ENCODE assay signal across 15 cellular contexts in genomic region chr11:35114901-35115687, GRCh38. TPM values are rescaled to one million over a fixed set of nuclear protein-coding genes. Genes with fewer than 3 reads are reported as not detected.
DNase-seq lines count a peak whose midpoint lies in the region; ATAC-seq, FAIRE-seq and TF ChIP-seq lines count a peak whose summit lies in the region.
"Had no signal": no experiment of that assay in that cellular context is flagged by ENCODE, and none has a peak within 500 bp of the region (broad histone marks: within the 10 kb centered on the region; RNA-seq: fewer than 3 reads in every experiment).

No MANE protein-coding gene starts in this region.

- peak overlapping the region; percentile 60 for H3K9ac ChIP-seq in keratinocyte (ENCODE audit: control insufficient read depth, extremely low read depth, insufficient read depth, low read length)
- H3K9ac ChIP-seq in GM23248: no peak overlapping the region

- peak overlapping the region in 1 of 3 experiments; percentile 45 for H3K4me3 ChIP-seq in keratinocyte (ENCODE audit: control insufficient read depth in 2 of 3, extremely low read depth in 1 of 3, insufficient read depth in 2 of 3, low read depth in 1 of 3, low read length in 3 of 3)
- no peak overlapping the region for H3K4me3 ChIP-seq in GM23248
- H3K4me3 ChIP-seq: dorsolateral prefrontal cortex, SK-N-MC had no signal

- peaks cover 4% of the 10 kb centered on the region for H3K79me2 ChIP-seq in keratinocyte (ENCODE audit: control insufficient read depth, insufficient read depth, low read length)
- no peaks in the 10 kb centered on the region for H3K79me2 ChIP-seq in GM23248 (ENCODE audit: insufficient read depth)

- H3K9me2 ChIP-seq in GM23248 (ENCODE audit: insufficient read depth): no peaks in the 10 kb centered on the region

- FAIRE-seq in GM18507 (lab: Jason Lieb, UNC) (peak; percentile 70), keratinocyte (lab: Jason Lieb, UNC) (peak; percentile 91)

- H3K9me1 ChIP-seq in keratinocyte (ENCODE audit: control insufficient read depth, extremely low read depth, insufficient read depth, low read length): no peaks in the 10 kb centered on the region

- peak overlapping the region; percentile 76 for H3K27ac ChIP-seq in keratinocyte (ENCODE audit: control insufficient read depth, insufficient read depth, low read length)
- no peak overlapping the region for H3K27ac ChIP-seq in GM23248
- H3K27ac ChIP-seq: dorsolateral prefrontal cortex, SK-N-MC had no signal

- H3K27me3 ChIP-seq in keratinocyte (ENCODE audit: control insufficient read depth, extremely low read depth, insufficient read depth, low read length) (no peaks in the 10 kb centered on the region), GM23248 (replicated peaks; ENCODE audit: insufficient read depth) (no peaks in the 10 kb centered on the region)
- H3K27me3 ChIP-seq: dorsolateral prefrontal cortex had no signal

- H4K20me1 ChIP-seq in keratinocyte (ENCODE audit: control insufficient read depth, extremely low read depth, insufficient read depth, low read length) (no peaks in the 10 kb centered on the region), GM23248 (ENCODE audit: insufficient read depth) (no peaks in the 10 kb centered on the region)

- peak; percentile 50 for ATAC-seq in HG02610 (IDR thresholded peaks at IDR 0.05; ENCODE audit: unreplicated experiment)
- ATAC-seq: activated CD8-positive, alpha-beta T cell treated with anti-CD3 and anti-CD28 coated beads, Interleukin-2, amount 10 ng/mL, durations not matched to agents 7 days and 5 days had no signal

- peak overlapping the region; percentile 21 for H2AFZ ChIP-seq in keratinocyte (ENCODE audit: control insufficient read depth, low read length)
- no peak overlapping the region for H2AFZ ChIP-seq in GM23248

- H3K4me1 ChIP-seq in keratinocyte (ENCODE audit: control insufficient read depth, extremely low read depth, insufficient read depth, low read length) (peaks cover 56% of the 10 kb centered on the region), GM23248 (ENCODE audit: insufficient read depth) (peaks cover 21% of the 10 kb centered on the region)

- H3F3A ChIP-seq in GM23248 (ENCODE audit: insufficient read depth): peaks cover 22% of the 10 kb centered on the region

- dilution Hi-C loops in keratinocyte (cut with MboI; ENCODE audit: extremely low pct_ligation_motif_present, low sequenced_read_pairs): no loop called here

- DNase-seq in GM18507 (ENCODE audit: extremely low spot score, insufficient read length, low read depth): no peak
- peak; percentile 86 for DNase-seq in MV-4-11 (lab: John Stamatoyannopoulos, UW)
- DNase-seq in keratinocyte (ENCODE audit: low read depth, low spot score): no peak
- no peak for DNase-seq in GM13977 (ENCODE audit: low spot score)
- DNase-seq in T-helper 9 cell: no peak
- DNase-seq in GM23248: no peak
- no peak for DNase-seq in SW 1271 (lab: John Stamatoyannopoulos, UW)
- DNase-seq: activated CD8-positive, alpha-beta T cell treated with anti-CD3 and anti-CD28 coated beads, Interleukin-2, amount 10 ng/mL, durations not matched to agents 7 days and 5 days; C1 segment of cervical spinal cord; dorsolateral prefrontal cortex; GDM1; NCI-H526; stimulated activated CD4-positive, alpha-beta T cell treated with anti-CD3 and anti-CD28 coated beads, Interleukin-4, amount 100 ng/mL, for 4 hours had no signal

- no peak for TF ChIP-seq CTCF in keratinocyte (optimal IDR thresholded peaks at IDR 0.05 in 1 of 3, IDR thresholded peaks at IDR 0.05 in 1 of 3, conservative IDR thresholded peaks at IDR 0.05 in 1 of 3; ENCODE audit: extremely low read depth in 1 of 3, insufficient read depth in 2 of 3, low read length in 3 of 3)
- no peak for TF ChIP-seq CTCF in GM13977 (IDR thresholded peaks at IDR 0.05; ENCODE audit: extremely low read depth, insufficient read depth, missing control alignments)

- WGBS in GM23248 (ENCODE audit: low coverage in 1 of 2, low lambda C conversion rate in 2 of 2, missing lambda C conversion rate in 2 of 2), 2 experiments: 93 to 95% methylated on average over 9 of the region's 9 CpGs

- peak overlapping the region; percentile 67 for H3K4me2 ChIP-seq in keratinocyte (ENCODE audit: control insufficient read depth, extremely low read depth, insufficient read depth, low read depth, low read length)
- no peak overlapping the region for H3K4me2 ChIP-seq in GM23248 (ENCODE audit: unreplicated experiment)

- H3K36me3 ChIP-seq in keratinocyte (ENCODE audit: control insufficient read depth in 2 of 2, extremely low read depth in 1 of 2, insufficient read depth in 2 of 2, low read length in 2 of 2) (no peaks in the 10 kb centered on the region), GM23248 (ENCODE audit: low read depth) (no peaks in the 10 kb centered on the region)

- H3K9me3 ChIP-seq in keratinocyte (ENCODE audit: control insufficient read depth, low read depth, low read length) (no peaks in the 10 kb centered on the region), GM23248 (ENCODE audit: low read depth) (no peaks in the 10 kb centered on the region)

- in situ Hi-C loops in GM13977 (cut with MboI; ENCODE audit: low pct_unique_long_range_greater_than_20kb, low sequenced_read_pairs, unreplicated experiment): no loop called here
- in situ Hi-C loops in GM23248 (cut with MboI): no loop called here

RNA-seq across cellular contexts. Expression of gene CD44, which starts 23.9 kb away (rescaled TPM):
- polyA plus RNA-seq in keratinocyte (1,621 to 2,271 TPM (median 2,038 TPM) in 3 replicates), GM23248 (2016; fragmentation: Nextera tagmentation; extraction: Ambion mirVana) (519 and 523 TPM in 2 replicates)
- 1,899 TPM for polyA plus RNA-seq in keratinocyte (2011; ENCODE audit: low read depth)
- polyA plus RNA-seq in keratinocyte (2011; cell fraction: cytosol; rRNA removed): 704 and 1,157 TPM in 2 replicates
- polyA plus RNA-seq in keratinocyte (2011; cell fraction: nucleus; rRNA removed): 3,164 and 3,631 TPM in 2 replicates
- polyA plus RNA-seq in keratinocyte (2012; ENCODE audit: low replicate concordance): 637 and 1,345 TPM in 2 replicates
- 1,693 to 2,971 TPM (median 2,836 TPM) in 3 replicates for polyA minus RNA-seq in keratinocyte
- polyA minus RNA-seq in keratinocyte (2011; cell fraction: cytosol; rRNA and poly(A)+ RNA removed): 1,343 TPM
- 2,671 and 5,354 TPM in 2 replicates for polyA minus RNA-seq in keratinocyte (2011; cell fraction: nucleus; rRNA and poly(A)+ RNA removed)
- 405 and 506 TPM in 2 replicates for total RNA-seq in GM23248 (2014; rRNA removed; shearing (Covaris generic))
